ENCODE assay signal across 1 cellular context in genomic region chr5:10293907-10294662, GRCh38.
TF ChIP-seq lines count a peak whose summit lies in the region.

No MANE protein-coding gene starts in this region.

TF ChIP-seq in K562, 482 proteins besides CTCF, POLR2A, EP300 and RAD21 (continues in another document):
- TF ChIP-seq NFIX (CRISPR knock-in tag; IDR thresholded peaks at IDR 0.05; ENCODE audit: low read depth) (no peak), ATF7 (IDR thresholded peaks at IDR 0.05) (no peak), SMARCE1 (IDR thresholded peaks at IDR 0.05) (no peak), ZBTB34 (CRISPR knock-in tag; IDR thresholded peaks at IDR 0.05) (no peak), RBM25 (IDR thresholded peaks at IDR 0.05; ENCODE audit: low read depth, low read length, severe bottlenecking) (peak; percentile 96), SAFB2 (IDR thresholded peaks at IDR 0.05; ENCODE audit: borderline replicate concordance, low read depth, low read length, severe bottlenecking) (no peak), FIP1L1 (IDR thresholded peaks at IDR 0.05; ENCODE audit: low read depth, low read length, poor library complexity, severe bottlenecking) (no peak), ZNF707 (CRISPR knock-in tag; conservative IDR thresholded peaks at IDR 0.05) (no peak), ZC3H8 (IDR thresholded peaks at IDR 0.05) (no peak), FOXJ3 (CRISPR knock-in tag; IDR thresholded peaks at IDR 0.05) (no peak), PML (IDR thresholded peaks at IDR 0.05; ENCODE audit: low read length) (no peak), ZHX1 (conservative IDR thresholded peaks at IDR 0.05; ENCODE audit: low read length) (no peak), TCFL5 (CRISPR knock-in tag; conservative IDR thresholded peaks at IDR 0.05) (no peak), SNIP1 (IDR thresholded peaks at IDR 0.05; ENCODE audit: low read depth) (no peak), ZBTB12 (CRISPR knock-in tag; IDR thresholded peaks at IDR 0.05) (no peak), BCL6 (CRISPR knock-in tag; IDR thresholded peaks at IDR 0.05) (no peak), CLOCK (CRISPR knock-in tag; IDR thresholded peaks at IDR 0.05; ENCODE audit: borderline replicate concordance) (no peak), CHD1 (IDR thresholded peaks at IDR 0.05; ENCODE audit: low read length) (no peak), PURB (CRISPR knock-in tag; IDR thresholded peaks at IDR 0.05; ENCODE audit: low read depth) (no peak), MNT (conservative IDR thresholded peaks at IDR 0.05) (0 out of 4 replicates have a peak, but pooled peaks of 1 of the 2 experiments have one; percentile 11), ZNF318 (IDR thresholded peaks at IDR 0.05; ENCODE audit: borderline replicate concordance in 1 of 2, low read depth in 1 of 2) (no peak), SP1 (CRISPR knock-in tag; IDR thresholded peaks at IDR 0.05) (no peak), ZNF551 (CRISPR knock-in tag; IDR thresholded peaks at IDR 0.05) (no peak), POLR2G (IDR thresholded peaks at IDR 0.05; ENCODE audit: low read depth, low read length) (no peak), STAT5A (IDR thresholded peaks at IDR 0.05; ENCODE audit: borderline replicate concordance, low read length) (no peak), HMGN3 (IDR thresholded peaks at IDR 0.05; ENCODE audit: borderline replicate concordance, extremely low read depth, insufficient read length, low read depth, low read length) (no peak), ZNF584 (CRISPR knock-in tag; IDR thresholded peaks at IDR 0.05; ENCODE audit: low read depth) (no peak), DLX4 (CRISPR knock-in tag; IDR thresholded peaks at IDR 0.05) (no peak), ZNF217 (CRISPR knock-in tag; IDR thresholded peaks at IDR 0.05) (no peak), ZBTB17 (CRISPR knock-in tag; IDR thresholded peaks at IDR 0.05) (no peak), PTRF (tag; IDR thresholded peaks at IDR 0.05) (no peak), CHD2 (IDR thresholded peaks at IDR 0.05; ENCODE audit: low read depth, low read length) (no peak), E2F8 (IDR thresholded peaks at IDR 0.05; ENCODE audit: low read depth, partially characterized antibody) (no peak), ZNF140 (CRISPR knock-in tag; IDR thresholded peaks at IDR 0.05) (no peak), U2AF1 (optimal IDR thresholded peaks at IDR 0.05; ENCODE audit: low read depth, low read length) (no peak), ZNF347 (CRISPR knock-in tag; IDR thresholded peaks at IDR 0.05; ENCODE audit: low read depth) (no peak), POLR2B (IDR thresholded peaks at IDR 0.05; ENCODE audit: low read depth, partially characterized antibody) (no peak)
